12 cellular contexts compared by ENCODE assay signal in genomic region chr7:74043523-74043951, GRCh38. TPM values are rescaled to one million over a fixed set of nuclear protein-coding genes. Genes with fewer than 3 reads are reported as not detected.
A peak's percentile ranks its signal among the peaks of the same experiment; 100 is the strongest.
DNase-seq lines count a peak whose midpoint lies in the region; ATAC-seq and TF ChIP-seq lines count a peak whose summit lies in the region.
"Had no signal": no experiment of that assay in that cellular context is flagged by ENCODE, and none has a peak within 500 bp of the region (broad histone marks: within the 10 kb centered on the region; RNA-seq: fewer than 3 reads in every experiment).

No MANE protein-coding gene starts in this region.

- no peaks in the 10 kb centered on the region for H3K27me3 ChIP-seq in BJ (ENCODE audit: control insufficient read depth, insufficient read depth, low read length)

- H3K4me3 Mint-ChIP-seq in chondrocyte (ENCODE audit: unreplicated experiment) (no peak overlapping the region), nephron progenitor cell (peak overlapping the region; percentile 57)
- H3K4me3 Mint-ChIP-seq: CD4-positive, CD25-positive, alpha-beta regulatory T cell had no signal

- no peak overlapping the region for H3K4me3 ChIP-seq in BJ (ENCODE audit: low read depth, low read length)
- H3K4me3 ChIP-seq: psoas muscle had no signal

- no peak for ATAC-seq in HG03432 (IDR thresholded peaks at IDR 0.05; ENCODE audit: unreplicated experiment)
- ATAC-seq: psoas muscle had no signal

- H3K36me3 ChIP-seq in BJ (ENCODE audit: control insufficient read depth, insufficient read depth, low read length): peaks cover 10% of the 10 kb centered on the region

- TF ChIP-seq CTCF in BJ (IDR thresholded peaks at IDR 0.05; ENCODE audit: insufficient read depth, low read depth, low read length) (no peak), chondrocyte (IDR thresholded peaks at IDR 0.05) (no peak), nephron progenitor cell (IDR thresholded peaks at IDR 0.05) (no peak)

- CTCF ChIA-PET in BJ (lab: Yijun Ruan, JAX): interaction anchor here (0.8 to 2.0 kb wide), 4 partner anchors 16 to 26 kb away, joined by 3 to 8 read pairs (median 3); partner anchors contain the start of gene ELN

- H3K27me3 Mint-ChIP-seq in chondrocyte (ENCODE audit: low read depth) (no peaks in the 10 kb centered on the region), nephron progenitor cell (ENCODE audit: low read depth, poor library complexity) (no peaks in the 10 kb centered on the region)

- POLR2A ChIA-PET in BJ (lab: Charles Lee): no interaction called here

- H3K27ac Mint-ChIP-seq in chondrocyte (ENCODE audit: unreplicated experiment) (peak overlapping the region; percentile 86), nephron progenitor cell (peak overlapping the region; percentile 22)

- peaks cover 32% of the 10 kb centered on the region for H3K4me1 Mint-ChIP-seq in chondrocyte (ENCODE audit: low read depth)
- peaks cover 45% of the 10 kb centered on the region for H3K4me1 Mint-ChIP-seq in nephron progenitor cell
- H3K4me1 Mint-ChIP-seq: CD4-positive, CD25-positive, alpha-beta regulatory T cell had no signal

- H3K36me3 Mint-ChIP-seq in chondrocyte (ENCODE audit: low read depth) (peaks cover 52% of the 10 kb centered on the region), nephron progenitor cell (ENCODE audit: low read depth) (no peaks in the 10 kb centered on the region)
- H3K36me3 Mint-ChIP-seq: CD4-positive, CD25-positive, alpha-beta regulatory T cell had no signal

- DNase-seq in BJ (ENCODE audit: low read depth) (peak; percentile 69), NCI-H1417 treated with DMSO at 0.1 percent for 48 hours (lab: John Stamatoyannopoulos, UW) (peak; percentile 73), chondrocyte (ENCODE audit: low spot score) (no peak), nephron progenitor cell (peak; percentile 44), HuH-7.5 (ENCODE audit: low spot score) (no peak), hepatic stellate cell (ENCODE audit: low spot score) (no peak), NOMO-1 (lab: John Stamatoyannopoulos, UW; ENCODE audit: unreplicated experiment in 2 of 2) (no peak)
- DNase-seq: CD4-positive, CD25-positive, alpha-beta regulatory T cell; NCI-H1436; psoas muscle; SW 1271 had no signal

- no peaks in the 10 kb centered on the region for H3K9me3 Mint-ChIP-seq in chondrocyte (ENCODE audit: low read depth)
- no peaks in the 10 kb centered on the region for H3K9me3 Mint-ChIP-seq in nephron progenitor cell
- H3K9me3 Mint-ChIP-seq: CD4-positive, CD25-positive, alpha-beta regulatory T cell had no signal

RNA-seq across cellular contexts. Expression of gene ELN, which starts 15.6 kb away (rescaled TPM):
- 419 and 619 TPM in 2 replicates for polyA plus RNA-seq in BJ (2011; rRNA removed)
- polyA minus RNA-seq in BJ (2011; rRNA and poly(A)+ RNA removed): 137 and 187 TPM in 2 replicates
- 8,224 to 15,554 TPM (median 15,093 TPM) in 3 replicates for total RNA-seq in chondrocyte
- polyA plus RNA-seq: CD4-positive, CD25-positive, alpha-beta regulatory T cell had no signal

RNA-seq across cellular contexts. Expression of gene LIMK1, which starts 40.1 kb away (rescaled TPM):
- polyA plus RNA-seq in BJ (2011; rRNA removed): 29.8 and 45.7 TPM in 2 replicates
- polyA minus RNA-seq in BJ (2011; rRNA and poly(A)+ RNA removed): 63.9 and 69.6 TPM in 2 replicates
- total RNA-seq in chondrocyte: 39.1 to 46.5 TPM (median 41.5 TPM) in 3 replicates

Comparison
In these comparisons a context has a peak if more than half of its experiments do, and no peak if none do; other contexts are left out.
1. DNase-seq: peak in BJ (single experiment), NCI-H1417 treated with DMSO at 0.1 percent for 48 hours (single experiment) and nephron progenitor cell (single experiment); none in chondrocyte (single experiment), HuH-7.5 (single experiment), hepatic stellate cell (single experiment) and NOMO-1 (0 of 2).